In the genomic region with DNA sequence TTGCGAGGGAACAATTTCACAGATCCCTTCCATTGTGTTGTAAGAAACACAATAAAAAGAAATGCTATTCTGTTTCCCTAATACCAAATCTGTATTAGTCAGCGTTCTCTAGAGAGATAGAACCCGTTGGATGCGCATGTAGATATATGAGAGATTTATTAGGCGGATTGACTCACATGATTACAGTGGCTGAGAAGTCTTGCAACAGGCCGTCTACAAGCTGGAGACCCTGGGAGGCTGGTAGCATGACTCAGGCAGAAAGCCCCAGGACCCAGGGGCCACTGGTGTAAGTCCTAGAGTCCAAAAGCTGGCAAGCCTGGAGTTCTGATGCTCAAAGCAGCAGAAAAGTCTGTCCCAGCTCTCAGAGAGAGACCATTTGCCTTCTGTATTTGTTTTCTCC, we compare ENCODE assay signal across 17 cellular contexts. TPM values are rescaled to one million over a fixed set of nuclear protein-coding genes. Genes with fewer than 3 reads are reported as not detected.
DNase-seq lines count a peak whose midpoint lies in the region; TF ChIP-seq lines count a peak whose summit lies in the region.
"Had no signal": no experiment of that assay in that cellular context is flagged by ENCODE, and none has a peak within 500 bp of the region (broad histone marks: within the 10 kb centered on the region; RNA-seq: fewer than 3 reads in every experiment).

No MANE protein-coding gene starts in this region.

- DNase-seq in GM04503 (ENCODE audit: low read depth) = peak; percentile 97
- no peak for DNase-seq in adipocyte (ENCODE audit: low read depth)
- DNase-seq in iris pigment epithelial cell (ENCODE audit: low read depth) = peak; percentile 98
- peak; percentile 97 for DNase-seq in stromal cell of bone marrow (ENCODE audit: low read depth)
- no peak for DNase-seq in stomach
- DNase-seq in OCI-M1 (lab: John Stamatoyannopoulos, UW) = no peak
- no peak for DNase-seq in ureter (ENCODE audit: low spot score)
- no peak for DNase-seq in activated naive CD4-positive, alpha-beta T cell (lab: John Stamatoyannopoulos, UW)
- DNase-seq: activated gamma-delta T cell treated with Interleukin-2 at 50 U/mL for 16 hours; CD4-positive, alpha-beta T cell; immature natural killer cell; midbrain; NCI-H1436 treated with DMSO at 0.1 percent for 48 hours; NCI-H524; nucleus accumbens; testis; WERI-Rb-1 had no signal

- H3K4me1 ChIP-seq in adipocyte (ENCODE audit: control insufficient read depth, insufficient read depth, low read length) = peaks cover 37% of the 10 kb centered on the region
- H3K4me1 ChIP-seq in stomach = no peaks in the 10 kb centered on the region
- H3K4me1 ChIP-seq: testis had no signal

- TF ChIP-seq POLR2A in stomach (IDR thresholded peaks at IDR 0.05) = no peak

- H3K9me3 ChIP-seq in adipocyte (ENCODE audit: control insufficient read depth, low read length) (no peaks in the 10 kb centered on the region), stomach (no peaks in the 10 kb centered on the region)
- H3K9me3 ChIP-seq: testis had no signal

- peak overlapping the region in 1 of 5 donors; percentile 22 for H3K27ac ChIP-seq in stomach
- H3K27ac ChIP-seq: testis, WERI-Rb-1 had no signal

- H3K27me3 ChIP-seq in adipocyte (replicated peaks; ENCODE audit: control insufficient read depth, insufficient read depth, low read length) = no peaks in the 10 kb centered on the region
- H3K27me3 ChIP-seq in stomach = no peaks in the 10 kb centered on the region
- H3K27me3 ChIP-seq: testis had no signal

- WGBS in stomach, 5 donors = 73 to 94% (median 89%) methylated on average over 6 of the region's 6 CpGs

- TF ChIP-seq CTCF in stomach (IDR thresholded peaks at IDR 0.05) = no peak

- H3K4me3 ChIP-seq in adipocyte (ENCODE audit: low read length) (no peak overlapping the region), stomach (no peak overlapping the region)
- H3K4me3 ChIP-seq: testis had no signal

- intact Hi-C loops in stomach (cut with DNase I; ENCODE audit: low total_unique reads) = no loop called here

- TF ChIP-seq EP300 in stomach (IDR thresholded peaks at IDR 0.05) = no peak

- H3K36me3 ChIP-seq in adipocyte (ENCODE audit: control insufficient read depth, insufficient read depth, low read length, severe bottlenecking) (no peaks in the 10 kb centered on the region), stomach (no peaks in the 10 kb centered on the region)
- H3K36me3 ChIP-seq: WERI-Rb-1 had no signal

- H3K9ac ChIP-seq in adipocyte (ENCODE audit: low read length) = peak overlapping the region; percentile 42

RNA-seq across cellular contexts. Expression of gene IL17B, which starts 18.4 kb away (rescaled TPM):
- 10 to 100 TPM in 1 of 5 donors, 1 to 10 TPM in 1, not detected in 3; 1.7 to 31.0 TPM for total RNA-seq in stomach
- polyA plus RNA-seq in stomach = 1 to 10 TPM in 2 of 3 donors, under 1 TPM in 1; 0.56 to 5.6 (median 1.8) TPM
- not detected for total RNA-seq in ureter
- total RNA-seq: CD4-positive, alpha-beta T cell had no signal
- polyA plus RNA-seq: immature natural killer cell had no signal

RNA-seq across cellular contexts. Expression of gene PCYOX1L, which starts 39.7 kb away (rescaled TPM):
- total RNA-seq in stomach (10 to 100 TPM in 1 of 5 donors, 1 to 10 TPM in 3, not detected in 1; 3.0 to 13.4 (median 4.3) TPM), ureter (14.7 TPM)
- polyA plus RNA-seq in stomach = 1 to 10 TPM; 2.1 to 5.2 (median 2.3) TPM

RNA-seq across cellular contexts. Expression of gene GRPEL2, which starts 52.2 kb away (rescaled TPM):
- total RNA-seq in stomach (10 to 100 TPM in 3 of 5 donors, 1 to 10 TPM in 2; 1.4 to 19.1 (median 13.8) TPM), ureter (14.4 TPM)
- polyA plus RNA-seq in stomach = 1 to 10 TPM; 4.7 to 5.3 (median 5.2) TPM

Comparison
In these comparisons a context has a peak if more than half of its experiments do, and no peak if none do; other contexts are left out.
1. DNase-seq: peak in GM04503 (single experiment), iris pigment epithelial cell (single experiment) and stromal cell of bone marrow (single experiment); none in adipocyte (single experiment), stomach (single experiment), OCI-M1 (single experiment), ureter (single experiment) and activated naive CD4-positive, alpha-beta T cell (0 of 4).